Comparison of ENCODE assay signal across 29 cellular contexts in the genomic region with DNA sequence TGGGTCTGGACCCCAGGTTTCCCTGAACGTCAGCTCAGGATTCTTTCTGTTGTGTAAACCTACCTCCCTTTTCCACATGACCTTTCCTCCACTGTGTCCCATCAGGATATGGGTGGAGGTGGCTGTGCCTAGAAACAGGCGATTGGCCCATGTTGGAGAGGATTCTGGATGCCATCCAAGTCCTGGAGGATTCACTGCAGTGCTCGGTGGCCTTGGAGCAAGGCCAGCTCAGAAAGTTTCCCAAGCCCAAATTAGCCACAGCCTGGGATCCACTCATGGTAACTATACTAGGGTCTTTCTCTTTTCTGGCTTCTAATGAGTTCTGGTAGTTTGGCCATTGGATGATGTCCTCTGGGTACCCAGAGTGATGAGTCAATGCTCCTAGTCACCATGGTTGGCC.
A peak's percentile ranks its signal among the peaks of the same experiment; 100 is the strongest.
DNase-seq lines count a peak whose midpoint lies in the region; ATAC-seq and TF ChIP-seq lines count a peak whose summit lies in the region.
"Had no signal": no experiment of that assay in that cellular context is flagged by ENCODE, and none has a peak within 500 bp of the region (broad histone marks: within the 10 kb centered on the region; RNA-seq: fewer than 3 reads in every experiment).

No MANE protein-coding gene starts in this region.

- ATAC-seq in heart left ventricle, result peak; percentile 59 to 80 (median 78)
- no peak for ATAC-seq in HG03565 (IDR thresholded peaks at IDR 0.05; ENCODE audit: unreplicated experiment)
- ATAC-seq in stimulated activated memory B cell treated with anti-CD40 and anti-IgM and Interleukin-4, amounts not matched to agents 10 μg/mL and 1 μg/mL and 100 μg/mL, for 72 hours, result no peak
- ATAC-seq: sciatic nerve; stimulated activated naive CD8-positive, alpha-beta T cell treated with anti-CD3 and anti-CD28 coated beads, Interleukin-15, amount 100 ng/mL, for 72 hours had no signal

- H3K4me1 ChIP-seq in mammary epithelial cell (ENCODE audit: insufficient read depth, low read length), result peaks cover 23% of the 10 kb centered on the region
- H3K4me1 ChIP-seq in PC-9 (replicated peaks; ENCODE audit: insufficient read depth), result peaks cover 31% of the 10 kb centered on the region
- H3K4me1 ChIP-seq in heart left ventricle, result peaks cover 0 to 41% (median 22%) of the 10 kb centered on the region in 12 donors

- peaks cover 4% of the 10 kb centered on the region for H3K36me3 Mint-ChIP-seq in MCF 10A (ENCODE audit: insufficient read depth, unreplicated experiment)
- no peaks in the 10 kb centered on the region for H3K36me3 Mint-ChIP-seq in osteocyte (ENCODE audit: unreplicated experiment)
- H3K36me3 Mint-ChIP-seq in progenitor cell of endocrine pancreas (ENCODE audit: insufficient read depth), result no peaks in the 10 kb centered on the region
- H3K36me3 Mint-ChIP-seq in stimulated activated memory B cell treated with anti-CD40 and anti-IgM and Interleukin-4, amounts not matched to agents 10 μg/mL and 1 μg/mL and 100 μg/mL, for 72 hours, result no peaks in the 10 kb centered on the region
- H3K36me3 Mint-ChIP-seq: CD4-positive, CD25-positive, alpha-beta regulatory T cell; IgD-negative memory B cell; memory B cell; neural progenitor cell had no signal

- H3K4me3 ChIP-seq in mammary epithelial cell (replicated peaks in 1 of 3; ENCODE audit: insufficient read depth in 1 of 3, low read depth in 2 of 3, low read length in 3 of 3) (no peak overlapping the region), PC-9 (no peak overlapping the region), heart left ventricle (no peak overlapping the region)
- H3K4me3 ChIP-seq: cardiac muscle cell, esophagus squamous epithelium, neural progenitor cell, vagina had no signal

- CTCF ChIA-PET in MCF 10A (lab: Yijun Ruan, JAX) (interaction anchor here (0.6 to 1.9 kb wide), 4 partner anchors 25 to 384 kb away, joined by 3 to 5 read pairs (median 4); a partner anchor contains a TSS), mammary epithelial cell (lab: Charles Lee; ENCODE audit: low non-redundant PET) (no interaction called here), PC-9 (lab: Charles Lee) (no interaction called here)

- H3K9me2 ChIP-seq in PC-9 (ENCODE audit: insufficient read depth), result no peaks in the 10 kb centered on the region

- no peak overlapping the region for H3K4me3 Mint-ChIP-seq in MCF 10A (ENCODE audit: unreplicated experiment)
- H3K4me3 Mint-ChIP-seq in osteocyte (ENCODE audit: unreplicated experiment), result no peak overlapping the region
- H3K4me3 Mint-ChIP-seq in progenitor cell of endocrine pancreas (ENCODE audit: low read depth), result no peak overlapping the region
- no peak overlapping the region for H3K4me3 Mint-ChIP-seq in stimulated activated memory B cell treated with anti-CD40 and anti-IgM and Interleukin-4, amounts not matched to agents 10 μg/mL and 1 μg/mL and 100 μg/mL, for 72 hours
- H3K4me3 Mint-ChIP-seq: CD4-positive, CD25-positive, alpha-beta regulatory T cell; dendritic cell treated with granulocyte-macrophage colony-stimulating factor and Interleukin-4, amounts not matched to agents 40 ng/mL and 50 ng/mL, for 4 days; IgD-negative memory B cell; memory B cell; neural progenitor cell; stimulated activated naive CD8-positive, alpha-beta T cell treated with anti-CD3 and anti-CD28 coated beads, Interleukin-15, amount 100 ng/mL, for 72 hours had no signal

- no peak overlapping the region for H3K9ac ChIP-seq in mammary epithelial cell (ENCODE audit: insufficient read depth, low read length)
- H3K9ac ChIP-seq: neural progenitor cell had no signal

- H2AFZ ChIP-seq in mammary epithelial cell (ENCODE audit: low read depth, low read length) (no peak overlapping the region), PC-9 (no peak overlapping the region)
- H2AFZ ChIP-seq: neural progenitor cell had no signal

- DNase-seq in MCF 10A (ENCODE audit: unreplicated experiment) (peak; percentile 39), mammary epithelial cell (no peak), PC-9 (no peak), heart left ventricle (peak; percentile 65 to 80 (median 74)), osteocyte (ENCODE audit: extremely low spot score, unreplicated experiment) (peak; percentile 44), progenitor cell of endocrine pancreas (ENCODE audit: low spot score, unreplicated experiment) (no peak)
- DNase-seq: activated CD4-positive, alpha-beta T cell treated with anti-CD3 and anti-CD28 coated beads, Interleukin-2, amount 50 U/mL, for 48 hours; activated gamma-delta T cell treated with Interleukin-2 at 50 U/mL for 16 hours; activated T-cell treated with anti-CD3 and anti-CD28 coated beads, Interleukin-2, amount 50 U/mL, for 48 hours; CD4-positive, CD25-positive, alpha-beta regulatory T cell; esophagus squamous epithelium; foreskin melanocyte; NCI-H1092; NCI-H2081 treated with DMSO at 0.1 percent for 48 hours; NCI-H526 treated with DMSO at 0.1 percent for 48 hours; posterior cingulate gyrus; stimulated activated CD8-positive, alpha-beta memory T cell treated with anti-CD3 and anti-CD28 coated beads, Interleukin-4, amount 100 ng/mL, for 48 hours; stimulated activated naive CD8-positive, alpha-beta T cell treated with anti-CD3 and anti-CD28 coated beads, Interleukin-15, amount 100 ng/mL, for 72 hours; T-helper 2 cell had no signal

- dilution Hi-C loops in mammary epithelial cell (cut with HindIII; ENCODE audit: low sequenced_read_pairs), result no loop called here

- H3K9me3 Mint-ChIP-seq in MCF 10A (ENCODE audit: unreplicated experiment) (peaks cover 8% of the 10 kb centered on the region), osteocyte (ENCODE audit: unreplicated experiment) (peaks cover 6% of the 10 kb centered on the region), progenitor cell of endocrine pancreas (ENCODE audit: low read depth) (peaks cover 5% of the 10 kb centered on the region)
- H3K9me3 Mint-ChIP-seq in stimulated activated memory B cell treated with anti-CD40 and anti-IgM and Interleukin-4, amounts not matched to agents 10 μg/mL and 1 μg/mL and 100 μg/mL, for 72 hours, result peaks cover 4% of the 10 kb centered on the region
- H3K9me3 Mint-ChIP-seq: dendritic cell treated with granulocyte-macrophage colony-stimulating factor and Interleukin-4, amounts not matched to agents 40 ng/mL and 50 ng/mL, for 4 days had no signal

- no peak for TF ChIP-seq CTCF in MCF 10A (IDR thresholded peaks at IDR 0.05; ENCODE audit: unreplicated experiment)
- TF ChIP-seq CTCF in mammary epithelial cell (conservative IDR thresholded peaks at IDR 0.05 in 1 of 2, IDR thresholded peaks at IDR 0.05 in 1 of 2; ENCODE audit: extremely low read depth in 1 of 2, insufficient read depth in 1 of 2, low read depth in 1 of 2, low read length in 2 of 2), result no peak
- TF ChIP-seq CTCF in PC-9 (conservative IDR thresholded peaks at IDR 0.05), result no peak
- TF ChIP-seq CTCF in heart left ventricle (IDR thresholded peaks at IDR 0.05), result no peak
- no peak for TF ChIP-seq CTCF in osteocyte (IDR thresholded peaks at IDR 0.05)
- TF ChIP-seq CTCF in progenitor cell of endocrine pancreas (IDR thresholded peaks at IDR 0.05; ENCODE audit: unreplicated experiment), result no peak

- no peak overlapping the region for H3K27ac Mint-ChIP-seq in MCF 10A (ENCODE audit: low read depth, unreplicated experiment)
- no peak overlapping the region for H3K27ac Mint-ChIP-seq in osteocyte (ENCODE audit: unreplicated experiment)
- no peak overlapping the region for H3K27ac Mint-ChIP-seq in progenitor cell of endocrine pancreas
- H3K27ac Mint-ChIP-seq in stimulated activated memory B cell treated with anti-CD40 and anti-IgM and Interleukin-4, amounts not matched to agents 10 μg/mL and 1 μg/mL and 100 μg/mL, for 72 hours, result no peak overlapping the region
- H3K27ac Mint-ChIP-seq: dendritic cell treated with granulocyte-macrophage colony-stimulating factor and Interleukin-4, amounts not matched to agents 40 ng/mL and 50 ng/mL, for 4 days; IgD-negative memory B cell; memory B cell; neural progenitor cell; stimulated activated naive CD8-positive, alpha-beta T cell treated with anti-CD3 and anti-CD28 coated beads, Interleukin-15, amount 100 ng/mL, for 72 hours had no signal

- no peak overlapping the region for H3K27ac ChIP-seq in mammary epithelial cell (ENCODE audit: insufficient read depth, low read depth, low read length)
- H3K27ac ChIP-seq in PC-9, result 0 out of 2 replicates have a peak overlapping the region, but pooled peaks have one; percentile 34
- H3K27ac ChIP-seq in heart left ventricle, result peak overlapping the region in 4 of 12 donors; percentile 24 to 32 (median 29)
- H3K27ac ChIP-seq: cardiac muscle cell, neural progenitor cell, RWPE1, vagina had no signal

- H3K79me2 ChIP-seq in mammary epithelial cell (ENCODE audit: insufficient read depth, low read length) (no peaks in the 10 kb centered on the region), PC-9 (ENCODE audit: low read depth) (no peaks in the 10 kb centered on the region)

- TF ChIP-seq POLR2A in heart left ventricle (IDR thresholded peaks at IDR 0.05), result no peak

- BruUV-seq in MCF 10A (replicated peaks; lab: Mats Ljungman, UMichigan) (no TSS peak), mammary epithelial cell (replicated peaks; lab: Mats Ljungman, UMichigan) (no TSS peak), PC-9 (replicated peaks; lab: Mats Ljungman, UMichigan) (TSS peak; percentile 96)

- POLR2A ChIA-PET in MCF 10A (lab: Yijun Ruan, JAX), result interaction anchor here (0.6 to 1.5 kb wide), 3 partner anchors 12 to 124 kb away, joined by 3 to 6 read pairs (median 3); no protein-coding TSS in a partner anchor
- POLR2A ChIA-PET in PC-9 (lab: Charles Lee; ENCODE audit: unreplicated experiment), result no interaction called here

- WGBS in mammary epithelial cell (ENCODE audit: low coverage, missing lambda C conversion rate), result 59% methylated on average over 3 of the region's 3 CpGs
- 6 to 18% (median 15%) methylated on average over 3 of the region's 3 CpGs for WGBS in heart left ventricle, 4 donors

- H3K4me1 Mint-ChIP-seq in MCF 10A (ENCODE audit: insufficient read depth, unreplicated experiment), result peaks cover 34% of the 10 kb centered on the region
- H3K4me1 Mint-ChIP-seq in osteocyte (ENCODE audit: unreplicated experiment), result peaks cover 71% of the 10 kb centered on the region
- H3K4me1 Mint-ChIP-seq in progenitor cell of endocrine pancreas (ENCODE audit: low read depth), result peaks cover 27% of the 10 kb centered on the region
- no peaks in the 10 kb centered on the region for H3K4me1 Mint-ChIP-seq in stimulated activated memory B cell treated with anti-CD40 and anti-IgM and Interleukin-4, amounts not matched to agents 10 μg/mL and 1 μg/mL and 100 μg/mL, for 72 hours
- H3K4me1 Mint-ChIP-seq: CD4-positive, CD25-positive, alpha-beta regulatory T cell; IgD-negative memory B cell; memory B cell; stimulated activated naive CD8-positive, alpha-beta T cell treated with anti-CD3 and anti-CD28 coated beads, Interleukin-15, amount 100 ng/mL, for 72 hours had no signal

- H3K27me3 Mint-ChIP-seq in MCF 10A (ENCODE audit: insufficient read depth, unreplicated experiment) (no peaks in the 10 kb centered on the region), osteocyte (ENCODE audit: unreplicated experiment) (no peaks in the 10 kb centered on the region), progenitor cell of endocrine pancreas (peaks cover 4% of the 10 kb centered on the region)
- peaks cover 17% of the 10 kb centered on the region for H3K27me3 Mint-ChIP-seq in stimulated activated memory B cell treated with anti-CD40 and anti-IgM and Interleukin-4, amounts not matched to agents 10 μg/mL and 1 μg/mL and 100 μg/mL, for 72 hours
- H3K27me3 Mint-ChIP-seq: CD4-positive, CD25-positive, alpha-beta regulatory T cell; dendritic cell treated with granulocyte-macrophage colony-stimulating factor and Interleukin-4, amounts not matched to agents 40 ng/mL and 50 ng/mL, for 4 days had no signal

- H4K20me1 ChIP-seq in mammary epithelial cell (ENCODE audit: insufficient read depth, low read length) (no peaks in the 10 kb centered on the region), PC-9 (ENCODE audit: insufficient read depth) (no peaks in the 10 kb centered on the region)

- H3K36me3 ChIP-seq in mammary epithelial cell (ENCODE audit: insufficient read depth, low read length) (no peaks in the 10 kb centered on the region), PC-9 (ENCODE audit: low read depth) (no peaks in the 10 kb centered on the region), heart left ventricle (no peaks in the 10 kb centered on the region)
- H3K36me3 ChIP-seq: cardiac muscle cell, esophagus squamous epithelium, neural progenitor cell, vagina had no signal

- in situ Hi-C loops in mammary epithelial cell (cut with MboI; ENCODE audit: low sequenced_read_pairs in 2 of 2), result no loop called here

- H3K9me3 ChIP-seq in mammary epithelial cell (replicated peaks; ENCODE audit: insufficient read depth, low read length) (no peaks in the 10 kb centered on the region), PC-9 (ENCODE audit: insufficient read depth, low read depth) (no peaks in the 10 kb centered on the region), heart left ventricle (no peaks in the 10 kb centered on the region)
- H3K9me3 ChIP-seq: esophagus squamous epithelium, vagina had no signal

- no peaks in the 10 kb centered on the region for H3K27me3 ChIP-seq in mammary epithelial cell (ENCODE audit: insufficient read depth, low read length)
- H3K27me3 ChIP-seq in PC-9 (ENCODE audit: insufficient read depth, low read depth), result no peaks in the 10 kb centered on the region
- no peaks in the 10 kb centered on the region for H3K27me3 ChIP-seq in heart left ventricle
- H3K27me3 ChIP-seq: cardiac muscle cell, esophagus squamous epithelium, neural progenitor cell, vagina had no signal

- H3F3A ChIP-seq in PC-9 (ENCODE audit: insufficient read depth, low read depth), result peaks cover 4% of the 10 kb centered on the region; the same call in 1 of the 2 replicates

- intact Hi-C loops in MCF 10A (cut with micrococcal nuclease) (loop anchor here (2.0 kb wide), 1 partner anchor 138 kb away; no protein-coding TSS in a partner anchor), mammary epithelial cell (cut with micrococcal nuclease) (no loop called here), PC-9 (cut with micrococcal nuclease; ENCODE audit: unreplicated experiment) (loop anchor here (2.0 to 5.0 kb wide), 2 partner anchors 138 to 247 kb away; no protein-coding TSS in a partner anchor), heart left ventricle (cut with DNase I) (loop anchor here in 1 of 10 donors (10.0 kb wide), 1 partner anchor 90 kb away; no protein-coding TSS in a partner anchor)

- H3K4me2 ChIP-seq in mammary epithelial cell (ENCODE audit: insufficient read depth, low read depth, low read length) (no peak overlapping the region), PC-9 (no peak overlapping the region)
- H3K4me2 ChIP-seq: neural progenitor cell had no signal

Comparison
In these comparisons a context has a peak if more than half of its experiments do, and no peak if none do; other contexts are left out.
1. DNase-seq: peak in MCF 10A (single experiment), heart left ventricle (5 of 5) and osteocyte (single experiment); none in mammary epithelial cell (single experiment), PC-9 (0 of 2) and progenitor cell of endocrine pancreas (single experiment).
2. ATAC-seq: peak in heart left ventricle (4 of 4); none in HG03565 (single experiment) and stimulated activated memory B cell treated with anti-CD40 and anti-IgM and Interleukin-4, amounts not matched to agents 10 μg/mL and 1 μg/mL and 100 μg/mL, for 72 hours (single experiment).